ENCODE assay signal across 1 cellular context in genomic region chr12:54359762-54360351, GRCh38.
TF ChIP-seq lines count a peak whose summit lies in the region.

No MANE protein-coding gene starts in this region.

TF ChIP-seq in H1, 55 proteins besides CTCF, POLR2A, EP300 and RAD21:
- peak; percentile 99 for TF ChIP-seq KDM1A (IDR thresholded peaks at IDR 0.05; ENCODE audit: borderline replicate concordance, low read length)
- no peak for TF ChIP-seq TAF7 (optimal IDR thresholded peaks at IDR 0.05; ENCODE audit: borderline replicate concordance, low read depth, low read length)
- no peak for TF ChIP-seq PHF8 (conservative IDR thresholded peaks at IDR 0.05; ENCODE audit: low read depth, low read length)
- TF ChIP-seq JUN (IDR thresholded peaks at IDR 0.05; ENCODE audit: low read depth, low read length) = no peak
- TF ChIP-seq HDAC2 (IDR thresholded peaks at IDR 0.05; ENCODE audit: borderline replicate concordance in 1 of 2, low read depth in 2 of 2, low read length in 2 of 2) = peak in 1 of 2 experiments; percentile 99; a peak in 1 of 4 replicates
TF ChIP-seq in H1: peak in this region for 2.
